In the genomic region with DNA sequence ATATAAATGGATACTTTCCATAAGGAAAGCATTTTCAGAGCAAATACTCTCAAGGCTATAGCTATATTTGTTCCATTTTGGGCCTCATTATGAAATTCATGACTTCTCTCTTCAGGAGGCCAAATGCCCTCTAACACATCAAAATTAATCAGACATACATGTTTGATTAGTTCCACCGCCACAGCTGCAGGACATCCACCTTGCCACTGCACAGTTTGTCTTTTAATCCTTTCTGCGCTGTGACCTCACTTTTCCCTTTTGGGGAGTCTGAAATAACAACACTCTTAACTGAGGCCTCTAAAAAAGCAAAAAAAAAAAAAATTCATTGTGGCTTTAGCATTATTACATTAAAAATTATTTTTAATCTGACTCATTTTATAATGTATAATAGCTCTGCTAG, we compare ENCODE assay signal across 4 cellular contexts.
"Had no signal": no experiment of that assay in that cellular context is flagged by ENCODE, and none has a peak within 500 bp of the region (broad histone marks: within the 10 kb centered on the region; RNA-seq: fewer than 3 reads in every experiment).

No MANE protein-coding gene starts in this region.

- H3K4me3 ChIP-seq: K562 had no signal

- H3K27ac ChIP-seq: HL-60 had no signal

- DNase-seq: IMR-90 had no signal

- ATAC-seq: HepG2, K562 had no signal
